ENCODE assay signal across 31 cellular contexts in genomic region chr4:60868232-60868960, GRCh38.
"Had no signal": no experiment of that assay in that cellular context is flagged by ENCODE, and none has a peak within 500 bp of the region (broad histone marks: within the 10 kb centered on the region; RNA-seq: fewer than 3 reads in every experiment).

No MANE protein-coding gene starts in this region.

- FAIRE-seq: bronchial epithelial cell, TTC549 had no signal

- H3K27ac ChIP-seq: Peyer's patch, SJSA1 had no signal

- H3K9me2 ChIP-seq: SK-N-SH had no signal

- H3K9me3 ChIP-seq: Peyer's patch, SJSA1, SK-N-SH had no signal

- H3K4me1 ChIP-seq: Peyer's patch, SJSA1 had no signal

- H3K36me3 ChIP-seq: Peyer's patch, SJSA1 had no signal

- H3K4me3 ChIP-seq: Peyer's patch, SJSA1 had no signal

- H3K27me3 ChIP-seq: Peyer's patch, SJSA1 had no signal

- ATAC-seq: activated CD8-positive, alpha-beta T cell treated with anti-CD3 and anti-CD28 coated beads, Interleukin-2, amount 10 ng/mL, durations not matched to agents 7 days and 5 days; activated naive CD8-positive, alpha-beta T cell treated with anti-CD3 and anti-CD28 coated beads, Interleukin-2, amount 50 U/mL, for 24 hours; activated T-cell treated with anti-CD3 and anti-CD28 coated beads, Interleukin-2, amount 50 U/mL, for 4 hours had no signal

- H3K9ac ChIP-seq: SK-N-SH had no signal

- H3K4me3 Mint-ChIP-seq: activated CD4-positive, alpha-beta T cell treated with anti-CD3 and anti-CD28 coated beads, Interleukin-2, amount 10 ng/mL, durations not matched to agents 24 days and 14 days; activated CD8-positive, alpha-beta T cell treated with anti-CD3 and anti-CD28 coated beads, Interleukin-2, amount 10 ng/mL, durations not matched to agents 7 days and 5 days; activated naive CD4-positive, alpha-beta T cell treated with anti-CD3 and anti-CD28 coated beads, Interleukin-2, amount 10 ng/mL, durations not matched to agents 7 days and 5 days; activated naive CD8-positive, alpha-beta T cell; activated naive CD8-positive, alpha-beta T cell treated with anti-CD3 and anti-CD28 coated beads, Interleukin-2, amount 50 U/mL, for 24 hours; activated T-cell treated with anti-CD3 and anti-CD28 coated beads, Interleukin-2, amount 50 U/mL, for 4 hours; activated T-helper 1 cell treated with anti-CD3 and anti-CD28 coated beads, Interleukin-12 subunit alpha, Interleukin-12 subunit beta, Interleukin-2, Interleukin-4 antibody, amounts not matched to agents 30 ng/mL and 10 ng/mL and 1 ng/mL, durations not matched to agents 14 hours and 24 hours and 36 hours; brain; T-helper 1 cell treated with Interleukin-12 subunit alpha and Interleukin-12 subunit beta and Interleukin-4 antibody, amounts not matched to agents 30 μg/mL and 1 μg/mL, for 36 hours; T-helper 2 cell treated with Interferon-gamma antibody and Interleukin-4, amounts not matched to agents 5 μg/mL and 100 μg/mL, for 36 hours had no signal

- H3K36me3 Mint-ChIP-seq: activated naive CD4-positive, alpha-beta T cell treated with anti-CD3 and anti-CD28 coated beads, Interleukin-2, amount 10 ng/mL, durations not matched to agents 7 days and 5 days; activated naive CD8-positive, alpha-beta T cell; brain had no signal

- H3K4me2 ChIP-seq: SK-N-SH had no signal

- H3K27ac Mint-ChIP-seq: activated CD4-positive, alpha-beta T cell treated with anti-CD3 and anti-CD28 coated beads, Interleukin-2, amount 10 ng/mL, durations not matched to agents 24 days and 14 days; activated CD8-positive, alpha-beta T cell treated with anti-CD3 and anti-CD28 coated beads, Interleukin-2, amount 10 ng/mL, durations not matched to agents 7 days and 5 days; activated naive CD4-positive, alpha-beta T cell treated with anti-CD3 and anti-CD28 coated beads, Interleukin-2, amount 10 ng/mL, durations not matched to agents 7 days and 5 days; activated naive CD8-positive, alpha-beta T cell; activated naive CD8-positive, alpha-beta T cell treated with anti-CD3 and anti-CD28 coated beads, Interleukin-2, amount 50 U/mL, for 24 hours; activated T-helper 1 cell treated with anti-CD3 and anti-CD28 coated beads, Interleukin-12 subunit alpha, Interleukin-12 subunit beta, Interleukin-2, Interleukin-4 antibody, amounts not matched to agents 30 ng/mL and 10 ng/mL and 1 ng/mL, durations not matched to agents 14 hours and 24 hours and 36 hours; brain; T-helper 1 cell treated with Interleukin-12 subunit alpha and Interleukin-12 subunit beta and Interleukin-4 antibody, amounts not matched to agents 30 μg/mL and 1 μg/mL, for 36 hours; T-helper 2 cell treated with Interferon-gamma antibody and Interleukin-4, amounts not matched to agents 5 μg/mL and 100 μg/mL, for 36 hours had no signal

- H3K9me3 Mint-ChIP-seq: activated T-helper 1 cell treated with anti-CD3 and anti-CD28 coated beads, Interleukin-12 subunit alpha, Interleukin-12 subunit beta, Interleukin-2, Interleukin-4 antibody, amounts not matched to agents 30 ng/mL and 10 ng/mL and 1 ng/mL, durations not matched to agents 14 hours and 24 hours and 36 hours; brain had no signal

- H3K4me1 Mint-ChIP-seq: activated CD4-positive, alpha-beta T cell treated with anti-CD3 and anti-CD28 coated beads, Interleukin-2, amount 10 ng/mL, durations not matched to agents 24 days and 14 days; activated naive CD4-positive, alpha-beta T cell treated with anti-CD3 and anti-CD28 coated beads, Interleukin-2, amount 10 ng/mL, durations not matched to agents 7 days and 5 days; activated naive CD8-positive, alpha-beta T cell treated with anti-CD3 and anti-CD28 coated beads, Interleukin-2, amount 50 U/mL, for 24 hours; brain had no signal

- DNase-seq: activated CD4-positive, alpha-beta T cell treated with anti-CD3 and anti-CD28 coated beads, Interleukin-2, amount 10 ng/mL, durations not matched to agents 24 days and 14 days; activated CD4-positive, alpha-beta T cell treated with anti-CD3 and anti-CD28 coated beads, Interleukin-2, amount 50 U/mL, for 4 hours; activated CD8-positive, alpha-beta T cell treated with anti-CD3 and anti-CD28 coated beads, Interleukin-2, amount 10 ng/mL, durations not matched to agents 7 days and 5 days; activated effector memory CD4-positive, alpha-beta T cell treated with Interleukin-2 at 50 U/mL for 16 hours; activated naive CD4-positive, alpha-beta T cell treated with anti-CD3 and anti-CD28 coated beads, Interleukin-2, amount 10 ng/mL, durations not matched to agents 7 days and 5 days; activated naive CD8-positive, alpha-beta T cell treated with anti-CD3 and anti-CD28 coated beads, Interleukin-2, amount 50 U/mL, for 24 hours; activated T-cell treated with anti-CD3 and anti-CD28 coated beads, Interleukin-2, amount 50 U/mL, for 4 hours; anterior cingulate cortex; caudate nucleus; cerebellar nuclear complex; NCI-H1105; NCI-H1417 treated with DMSO at 0.1 percent for 48 hours; NCI-H187 treated with DMSO at 0.1 percent for 48 hours; NCI-H2081; NCI-H226; NCI-H446 treated with DMSO at 0.1 percent for 48 hours; NCI-H524; NCI-H69; NCI-H82; Peyer's patch; RPMI8226; SHP77 treated with DMSO at 0.1 percent for 48 hours; SK-N-SH had no signal
